ENCODE assay signal across 13 cellular contexts in genomic region chr17:72097144-72097543, GRCh38. TPM values are rescaled to one million over a fixed set of nuclear protein-coding genes. Genes with fewer than 3 reads are reported as not detected.
"Had no signal": no experiment of that assay in that cellular context is flagged by ENCODE, and none has a peak within 500 bp of the region (broad histone marks: within the 10 kb centered on the region; RNA-seq: fewer than 3 reads in every experiment).

No MANE protein-coding gene starts in this region.

- H3K27me3 ChIP-seq: cardiac muscle cell, gastrocnemius medialis, heart right ventricle, left lung, ovary, stomach had no signal

- H3K36me3 ChIP-seq: cardiac muscle cell, gastrocnemius medialis, heart right ventricle, left lung, ovary, stomach, thoracic aorta had no signal

- H3K9me3 ChIP-seq: gastrocnemius medialis, heart right ventricle, left lung, ovary, stomach, thoracic aorta had no signal

- H3K4me3 ChIP-seq: cardiac muscle cell, gastrocnemius medialis, heart right ventricle, left lung, ovary, stomach, thoracic aorta had no signal

- DNase-seq: activated CD4-positive, CD25-positive, alpha-beta regulatory T cell; activated effector memory CD4-positive, alpha-beta T cell treated with anti-CD3 and anti-CD28 coated beads, Interleukin-2, amount 50 U/mL, for 16 hours; activated naive CD8-positive, alpha-beta T cell treated with anti-CD3 and anti-CD28 coated beads for 36 hours; activated T-cell treated with anti-CD3 and anti-CD28 coated beads, Interleukin-2, amount 50 U/mL, for 24 hours; anterior cingulate cortex; gastrocnemius medialis; heart right ventricle; left lung; ovary; stomach; T-helper 17 cell had no signal

- H3K27ac ChIP-seq: cardiac muscle cell, gastrocnemius medialis, heart right ventricle, left lung, ovary, stomach, thoracic aorta had no signal

- H3K4me1 ChIP-seq: gastrocnemius medialis, heart right ventricle, left lung, stomach had no signal

- ATAC-seq: gastrocnemius medialis, heart right ventricle, left lung, T-helper 17 cell had no signal

RNA-seq across cellular contexts. Expression of gene SOX9, which starts 23.7 kb away (rescaled TPM):
- total RNA-seq: activated naive CD8-positive, alpha-beta T cell treated with anti-CD3 and anti-CD28 coated beads for 36 hours; T-helper 17 cell had no signal
